In the genomic region with DNA sequence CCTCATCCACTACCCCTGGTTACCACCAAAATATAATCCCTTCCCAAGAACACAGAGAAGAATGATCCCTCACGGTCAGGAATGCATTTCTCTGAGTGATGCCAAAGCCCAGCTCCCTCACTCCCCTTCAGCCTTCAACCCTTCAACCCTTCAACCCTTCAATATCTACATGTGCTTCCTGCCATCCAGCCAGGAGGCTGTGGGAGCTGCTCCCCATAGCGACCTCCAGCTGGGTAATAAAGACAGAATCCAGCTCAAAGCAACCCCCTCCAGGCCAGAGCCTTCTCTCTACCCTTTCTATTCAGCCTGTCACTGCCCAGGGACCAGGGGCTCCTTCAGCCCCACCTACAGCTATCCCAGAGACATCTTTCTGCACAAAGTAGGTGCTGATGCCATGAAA, we compare ENCODE assay signal across 12 cellular contexts. TPM values are rescaled to one million over a fixed set of nuclear protein-coding genes. Genes with fewer than 3 reads are reported as not detected.
A peak's percentile ranks its signal among the peaks of the same experiment; 100 is the strongest.
DNase-seq lines count a peak whose midpoint lies in the region; ATAC-seq and TF ChIP-seq lines count a peak whose summit lies in the region.
"Had no signal": no experiment of that assay in that cellular context is flagged by ENCODE, and none has a peak within 500 bp of the region (broad histone marks: within the 10 kb centered on the region; RNA-seq: fewer than 3 reads in every experiment).

No MANE protein-coding gene starts in this region.

- POLR2A ChIA-PET in T-cell (lab: Charles Lee) = no interaction called here

- no peak overlapping the region for H3K4me3 Mint-ChIP-seq in T-helper 1 cell treated with Interleukin-12 subunit alpha and Interleukin-12 subunit beta and Interleukin-4 antibody, amounts not matched to agents 30 μg/mL and 1 μg/mL, for 36 hours
- peak overlapping the region; percentile 28 to 93 (median 39) for H3K4me3 Mint-ChIP-seq in T-cell

- H3K4me1 ChIP-seq in fibroblast of lung (ENCODE audit: control insufficient read depth, extremely low read depth, insufficient read depth, low read length) (peaks cover 12% of the 10 kb centered on the region), sigmoid colon (peaks cover 2 to 84% (median 67%) of the 10 kb centered on the region in 4 donors), tibial nerve (peaks cover 0 to 75% (median 45%) of the 10 kb centered on the region in 4 donors)

- H3K36me3 Mint-ChIP-seq in T-helper 1 cell treated with Interleukin-12 subunit alpha and Interleukin-12 subunit beta and Interleukin-4 antibody, amounts not matched to agents 30 μg/mL and 1 μg/mL, for 36 hours (ENCODE audit: low read depth) = peaks cover 24% of the 10 kb centered on the region
- H3K36me3 Mint-ChIP-seq in T-cell = peaks cover 31% of the 10 kb centered on the region

- no peak for ATAC-seq in T-cell (replicated peaks in 1 of 4)
- ATAC-seq: A549 had no signal

- intact Hi-C loops in sigmoid colon (cut with DNase I) = no loop called here

- TF ChIP-seq CTCF in fibroblast of lung (conservative IDR thresholded peaks at IDR 0.05 in 1 of 2, IDR thresholded peaks at IDR 0.05 in 1 of 2; ENCODE audit: low read depth in 1 of 2, low read length in 2 of 2) (no peak), sigmoid colon (IDR thresholded peaks at IDR 0.05) (no peak), tibial nerve (IDR thresholded peaks at IDR 0.05) (no peak)

- H3K27ac Mint-ChIP-seq in T-helper 1 cell treated with Interleukin-12 subunit alpha and Interleukin-12 subunit beta and Interleukin-4 antibody, amounts not matched to agents 30 μg/mL and 1 μg/mL, for 36 hours = peak overlapping the region; percentile 57
- peak overlapping the region; percentile 68 to 71 for H3K27ac Mint-ChIP-seq in T-cell

- H3K4me3 ChIP-seq in fibroblast of lung (replicated peaks in 1 of 4; ENCODE audit: control extremely low read depth in 1 of 4, insufficient read depth in 1 of 4, low read depth in 3 of 4, low read length in 4 of 4) = peak overlapping the region in 1 of 4 experiments; percentile 24
- no peak overlapping the region for H3K4me3 ChIP-seq in sigmoid colon
- H3K4me3 ChIP-seq in tibial nerve = no peak overlapping the region
- H3K4me3 ChIP-seq: A549 had no signal

- no peaks in the 10 kb centered on the region for H3K9me3 Mint-ChIP-seq in T-helper 1 cell treated with Interleukin-12 subunit alpha and Interleukin-12 subunit beta and Interleukin-4 antibody, amounts not matched to agents 30 μg/mL and 1 μg/mL, for 36 hours
- H3K9me3 Mint-ChIP-seq in T-cell = no peaks in the 10 kb centered on the region

- H4K20me1 ChIP-seq in fibroblast of lung (ENCODE audit: control insufficient read depth, extremely low read depth, insufficient read depth, low read length) = no peaks in the 10 kb centered on the region

- H2AFZ ChIP-seq in fibroblast of lung (ENCODE audit: low read length) = no peak overlapping the region

- H3K36me3 ChIP-seq in fibroblast of lung (ENCODE audit: control insufficient read depth, insufficient read depth, low read length) (peaks cover 24% of the 10 kb centered on the region), sigmoid colon (peaks cover 15 to 38% (median 24%) of the 10 kb centered on the region in 4 donors), tibial nerve (peaks cover 2 to 51% (median 24%) of the 10 kb centered on the region in 3 donors)

- H3K27ac ChIP-seq in fibroblast of lung (ENCODE audit: insufficient read depth, low read length) = peak overlapping the region; percentile 57
- peak overlapping the region; percentile 12 to 91 (median 72) for H3K27ac ChIP-seq in sigmoid colon
- peak overlapping the region in 2 of 4 donors; percentile 50 to 91 for H3K27ac ChIP-seq in tibial nerve
- H3K27ac ChIP-seq: A549 had no signal

- TF ChIP-seq EP300 in sigmoid colon (IDR thresholded peaks at IDR 0.05) = no peak
- no peak for TF ChIP-seq EP300 in tibial nerve (IDR thresholded peaks at IDR 0.05)

- TF ChIP-seq POLR2A in sigmoid colon (IDR thresholded peaks at IDR 0.05) (no peak), tibial nerve (IDR thresholded peaks at IDR 0.05) (no peak)

- peaks cover 46% of the 10 kb centered on the region for H3K79me2 ChIP-seq in fibroblast of lung (ENCODE audit: control insufficient read depth, insufficient read depth, low read length)

- H3K4me2 ChIP-seq in fibroblast of lung (ENCODE audit: extremely low read depth, insufficient read depth, low read length) = peak overlapping the region; percentile 40
- H3K4me2 ChIP-seq: A549 had no signal

- no peaks in the 10 kb centered on the region for H3K9me3 ChIP-seq in fibroblast of lung (ENCODE audit: control insufficient read depth, insufficient read depth, low read depth, low read length)
- no peaks in the 10 kb centered on the region for H3K9me3 ChIP-seq in sigmoid colon
- H3K9me3 ChIP-seq in tibial nerve = no peaks in the 10 kb centered on the region
- H3K9me3 ChIP-seq: A549 had no signal

- no peak for DNase-seq in T-helper 1 cell
- DNase-seq in T-cell = no peak
- DNase-seq in fibroblast of lung (ENCODE audit: low read depth in 2 of 2) = no peak
- DNase-seq in sigmoid colon = no peak
- no peak for DNase-seq in tibial nerve (ENCODE audit: low spot score in 2 of 2)
- DNase-seq in SK-N-DZ (ENCODE audit: low spot score) = no peak
- DNase-seq in COLO668 (lab: John Stamatoyannopoulos, UW; ENCODE audit: unreplicated experiment) = no peak
- DNase-seq: effector memory CD4-positive, alpha-beta T cell; NCI-H187 treated with DMSO at 0.1 percent for 48 hours; T-helper 9 cell had no signal

- peaks cover 24% of the 10 kb centered on the region for H3K4me1 Mint-ChIP-seq in T-helper 1 cell treated with Interleukin-12 subunit alpha and Interleukin-12 subunit beta and Interleukin-4 antibody, amounts not matched to agents 30 μg/mL and 1 μg/mL, for 36 hours (ENCODE audit: low read depth)
- peaks cover 39 to 62% (median 56%) of the 10 kb centered on the region in 3 donors for H3K4me1 Mint-ChIP-seq in T-cell

- H3K27me3 Mint-ChIP-seq in T-helper 1 cell treated with Interleukin-12 subunit alpha and Interleukin-12 subunit beta and Interleukin-4 antibody, amounts not matched to agents 30 μg/mL and 1 μg/mL, for 36 hours (ENCODE audit: low read depth) = no peaks in the 10 kb centered on the region
- no peaks in the 10 kb centered on the region for H3K27me3 Mint-ChIP-seq in T-cell

- peak overlapping the region; percentile 20 for H3K9ac ChIP-seq in fibroblast of lung (ENCODE audit: insufficient read depth, low read length)

- CTCF ChIA-PET in T-cell (lab: Charles Lee) = interaction anchor here in 1 of 2 donors (0.6 kb wide), 1 partner anchor 45 kb away, joined by 4 read pairs; no protein-coding TSS in a partner anchor

- 61 to 75% methylated on average over 2 of the region's 2 CpGs for WGBS in sigmoid colon, 2 donors
- 49 to 51% methylated on average over 2 of the region's 2 CpGs for WGBS in tibial nerve, 2 donors

- H3K27me3 ChIP-seq in fibroblast of lung (ENCODE audit: control insufficient read depth, insufficient read depth, low read length) = no peaks in the 10 kb centered on the region
- H3K27me3 ChIP-seq in sigmoid colon = no peaks in the 10 kb centered on the region
- H3K27me3 ChIP-seq in tibial nerve = no peaks in the 10 kb centered on the region

RNA-seq across cellular contexts. Expression of a gene that starts 2.7 kb away (rescaled TPM):
- 10 to 100 TPM; 64.6 to 71.8 (median 70.3) TPM for total RNA-seq in T-cell
- 28.8 and 38.0 TPM in 2 replicates for total RNA-seq in fibroblast of lung
- polyA plus RNA-seq in fibroblast of lung = 34.4 and 41.0 TPM in 2 replicates
- polyA plus RNA-seq in fibroblast of lung (2012) = 118 TPM in 2 replicates
- 749 and 906 TPM in 2 replicates for polyA minus RNA-seq in fibroblast of lung (ENCODE audit: low replicate concordance)
- 10 to 100 TPM; 37.5 to 78.2 (median 57.3) TPM for total RNA-seq in sigmoid colon
- 10 to 100 TPM; 25.0 to 41.2 (median 30.6) TPM for polyA plus RNA-seq in sigmoid colon
- total RNA-seq in tibial nerve = 10 to 100 TPM; 47.9 to 83.0 (median 59.8) TPM
- 8.1 and 15.1 TPM in 2 replicates for polyA plus RNA-seq in SK-N-DZ (2014; cell fraction: cytosol; rRNA removed)
- polyA plus RNA-seq in SK-N-DZ (2014; cell fraction: nucleus; rRNA removed) = 6.1 and 13.4 TPM in 2 replicates

RNA-seq across cellular contexts. Expression of a gene that starts 3.1 kb away (rescaled TPM):
- total RNA-seq in T-cell (10 to 100 TPM in 4 of 5 donors, 1 to 10 TPM in 1; 6.1 to 22.4 (median 19.7) TPM), fibroblast of lung (6.9 and 7.9 TPM in 2 replicates), sigmoid colon (10 to 100 TPM in 2 of 4 donors, 1 to 10 TPM in 2; 4.3 to 12.8 (median 9.2) TPM), tibial nerve (10 to 100 TPM in 3 of 4 donors, 1 to 10 TPM in 1; 8.8 to 21.6 (median 13.7) TPM)
- polyA plus RNA-seq in fibroblast of lung (4.2 and 5.9 TPM in 2 replicates), sigmoid colon (10 to 100 TPM in 1 of 3 donors, 1 to 10 TPM in 2; 6.2 to 10.7 (median 8.4) TPM)
- polyA plus RNA-seq in fibroblast of lung (2012) = 6.1 and 8.3 TPM in 2 replicates
- 6.3 and 12.7 TPM in 2 replicates for polyA minus RNA-seq in fibroblast of lung (ENCODE audit: low replicate concordance)
- 16.0 and 17.1 TPM in 2 replicates for polyA plus RNA-seq in SK-N-DZ (2014; cell fraction: cytosol; rRNA removed)
- 10.3 and 12.3 TPM in 2 replicates for polyA plus RNA-seq in SK-N-DZ (2014; cell fraction: nucleus; rRNA removed)

RNA-seq across cellular contexts. Expression of a gene that starts 21.3 kb away (rescaled TPM):
- total RNA-seq in T-cell (under 1 TPM in 4 of 5 donors, not detected in 1; 0.26 to 0.85 (median 0.57) TPM), fibroblast of lung (not detected in 2 replicates), sigmoid colon (under 1 TPM in 1 of 4 donors, not detected in 3; 0.28 TPM), tibial nerve (not detected)
- polyA plus RNA-seq in fibroblast of lung (not detected in 2 replicates), sigmoid colon (under 1 TPM in 2 of 3 donors, not detected in 1; 0.13 to 0.46 TPM)
- polyA plus RNA-seq in fibroblast of lung (2012) = not detected in 2 replicates
- 0.31 TPM in 1 of 2 replicates, not detected in the other for polyA minus RNA-seq in fibroblast of lung (ENCODE audit: low replicate concordance)
- not detected in 2 replicates for polyA plus RNA-seq in SK-N-DZ (2014; cell fraction: cytosol; rRNA removed)
- polyA plus RNA-seq in SK-N-DZ (2014; cell fraction: nucleus; rRNA removed) = 0.13 and 0.43 TPM in 2 replicates
